Comparison of ENCODE assay signal across 10 cellular contexts in the genomic region with DNA sequence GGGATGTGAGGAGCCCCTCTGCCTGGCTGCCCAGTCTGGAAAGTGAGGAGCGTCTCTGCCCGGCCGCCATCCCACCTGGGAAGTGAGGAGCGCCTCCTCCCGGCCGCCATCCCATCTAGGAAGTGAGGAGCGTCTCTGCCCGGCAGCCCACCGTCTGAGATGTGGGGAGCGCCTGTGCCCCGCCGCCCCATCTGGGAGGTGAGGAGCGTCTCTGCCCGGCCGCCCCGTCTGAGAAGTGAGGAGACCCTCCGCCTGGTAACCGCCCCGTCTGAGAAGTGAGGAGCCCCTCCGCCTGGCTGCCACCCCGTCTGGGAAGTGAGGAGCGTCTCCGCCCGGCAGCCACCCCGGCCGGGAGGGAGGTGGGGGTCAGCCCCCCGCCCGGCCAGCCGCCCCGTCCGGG. TPM values are rescaled to one million over a fixed set of nuclear protein-coding genes. Genes with fewer than 3 reads are reported as not detected.
"Had no signal": no experiment of that assay in that cellular context is flagged by ENCODE, and none has a peak within 500 bp of the region (broad histone marks: within the 10 kb centered on the region; RNA-seq: fewer than 3 reads in every experiment).

No MANE protein-coding gene starts in this region.

RNA-seq across cellular contexts. Expression of gene PKD2L1, which starts 53.1 kb away (rescaled TPM):
- total RNA-seq: activated B cell treated with CpG ODN at 0.5 μM for 24 hours; activated CD4-positive, alpha-beta memory T cell treated with anti-CD3 and anti-CD28 coated beads for 36 hours; activated CD4-positive, alpha-beta T cell treated with anti-CD3 and anti-CD28 coated beads for 36 hours; activated CD4-positive, alpha-beta T cell treated with anti-CD3 and anti-CD28 coated beads, Interleukin-2, amount 10 ng/mL, durations not matched to agents 24 days and 14 days; activated CD4-positive, alpha-beta T cell treated with anti-CD3 and anti-CD28 coated beads, Interleukin-2, amount 10 ng/mL, durations not matched to agents 7 days and 5 days; activated CD8-positive, alpha-beta memory T cell treated with anti-CD3 and anti-CD28 coated beads for 36 hours; activated CD8-positive, alpha-beta memory T cell treated with anti-CD3 and anti-CD28 coated beads, Interleukin-2, amount 10 ng/mL, durations not matched to agents 7 days and 5 days; activated CD8-positive, alpha-beta T cell treated with anti-CD3 and anti-CD28 coated beads for 36 hours; T-cell; WTC11 had no signal
